24 cellular contexts compared by ENCODE assay signal in the genomic region with DNA sequence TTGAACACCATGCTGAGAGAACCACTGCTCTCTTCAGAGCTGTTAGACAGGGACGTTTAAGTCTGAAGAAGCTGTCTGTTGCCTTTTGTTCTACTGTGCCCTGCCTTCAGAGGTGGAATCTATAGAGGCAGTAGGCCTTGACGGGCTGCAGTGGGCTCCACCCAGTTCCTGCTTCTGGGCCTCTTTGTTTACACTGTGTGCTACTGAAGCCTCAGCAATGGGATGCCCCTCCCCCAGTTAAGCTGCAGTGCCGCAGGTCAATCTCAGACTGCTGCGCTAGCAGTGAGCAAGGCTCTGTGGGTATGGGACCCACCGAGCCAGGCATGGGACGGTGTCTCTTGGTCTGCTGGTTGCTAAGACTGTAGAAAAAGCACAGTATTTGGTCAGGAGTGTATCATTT.
A peak's percentile ranks its signal among the peaks of the same experiment; 100 is the strongest.
DNase-seq lines count a peak whose midpoint lies in the region; FAIRE-seq lines count a peak whose summit lies in the region.
"Had no signal": no experiment of that assay in that cellular context is flagged by ENCODE, and none has a peak within 500 bp of the region (broad histone marks: within the 10 kb centered on the region; RNA-seq: fewer than 3 reads in every experiment).

No MANE protein-coding gene starts in this region.

- H3K4me2 ChIP-seq in mesendoderm (ENCODE audit: low read length): no peak overlapping the region
- H3K4me2 ChIP-seq: BLaER1, SK-N-SH had no signal

- no peak overlapping the region for H4K8ac ChIP-seq in mesendoderm (ENCODE audit: low read depth, low read length)

- H3K4me3 ChIP-seq in mesendoderm (ENCODE audit: low read length): no peak overlapping the region
- H3K4me3 ChIP-seq in small intestine (ENCODE audit: low read depth in 1 of 2, low read length in 2 of 2): no peak overlapping the region
- H3K4me3 ChIP-seq: BLaER1 had no signal

- H3K27ac ChIP-seq in mesendoderm (ENCODE audit: low read depth, low read length): no peak overlapping the region
- H3K27ac ChIP-seq in small intestine (ENCODE audit: low read depth in 1 of 2, low read length in 1 of 2): no peak overlapping the region
- H3K27ac ChIP-seq: BLaER1, HL-60 had no signal

- no peaks in the 10 kb centered on the region for H3K27me3 ChIP-seq in mesendoderm (ENCODE audit: insufficient read depth, low read length, poor library complexity)
- H3K27me3 ChIP-seq in small intestine (ENCODE audit: control insufficient read depth in 2 of 2, insufficient read depth in 2 of 2, low read length in 2 of 2): no peaks in the 10 kb centered on the region
- H3K27me3 ChIP-seq: BLaER1 had no signal

- WGBS in mesendoderm (ENCODE audit: extremely low coverage, insufficient coverage, low lambda C conversion rate): no CpG with 5 or more reads among the region's 6 CpGs
- 45 to 58% (median 57%) methylated on average over 6 of the region's 6 CpGs for WGBS in small intestine, 3 donors

- no peak overlapping the region for H3K4ac ChIP-seq in mesendoderm (ENCODE audit: low read depth, low read length)

- no peak overlapping the region for H3K18ac ChIP-seq in mesendoderm (ENCODE audit: low read length)

- H2BK15ac ChIP-seq in mesendoderm (replicated peaks; ENCODE audit: low read depth): no peak overlapping the region

- H4K5ac ChIP-seq in mesendoderm (ENCODE audit: low read length): no peak overlapping the region

- H3K56ac ChIP-seq in mesendoderm (ENCODE audit: low read length): no peak overlapping the region

- H3K9me3 ChIP-seq in small intestine (ENCODE audit: control insufficient read depth, low read depth): no peaks in the 10 kb centered on the region
- H3K9me3 ChIP-seq: SK-N-SH had no signal

- H3K79me2 ChIP-seq in mesendoderm (ENCODE audit: control insufficient read depth, insufficient read depth, low read length): no peaks in the 10 kb centered on the region

- H2AK5ac ChIP-seq in mesendoderm (ENCODE audit: low read length): no peak overlapping the region

- FAIRE-seq in small intestine (lab: Jason Lieb, UNC): no peak
- FAIRE-seq: D721Med, HTR-8/SVneo, RCC 7860 had no signal

- H2BK120ac ChIP-seq in mesendoderm (ENCODE audit: low read depth, low read length): no peak overlapping the region

- peak; percentile 11 for DNase-seq in COLO668 (lab: John Stamatoyannopoulos, UW; ENCODE audit: unreplicated experiment)
- DNase-seq in HT-29 (ENCODE audit: low spot score): peak; percentile 9
- DNase-seq in RPMI8226: peak; percentile 21
- DNase-seq in mesendoderm: peak; percentile 43
- no peak for DNase-seq in small intestine
- DNase-seq in OCI-M1 (lab: John Stamatoyannopoulos, UW): no peak
- no peak for DNase-seq in NCI-H524 treated with DMSO at 0.1 percent for 48 hours (lab: John Stamatoyannopoulos, UW)
- no peak for DNase-seq in stimulated activated CD4-positive, alpha-beta T cell treated with anti-CD3 and anti-CD28 coated beads, Interleukin-12 subunit alpha, Interleukin-12 subunit beta, amount 100 ng/mL, for 4 hours
- DNase-seq: CD8-positive, alpha-beta T cell; DMS79 treated with DMSO at 0.1 percent for 48 hours; HCEC 1CT; Kasumi-1; MM.1S; NCI-H1105; NCI-H1694; NCI-H2227 treated with DMSO at 0.1 percent for 48 hours; NCI-H510A treated with DMSO at 0.1 percent for 48 hours; SHP77; SK-N-SH had no signal

- no peak overlapping the region for H3K9ac ChIP-seq in mesendoderm (ENCODE audit: low read length)
- H3K9ac ChIP-seq: BLaER1, SK-N-SH had no signal

- H3K4me1 ChIP-seq in mesendoderm (ENCODE audit: control insufficient read depth, low read depth, low read length): no peaks in the 10 kb centered on the region
- H3K4me1 ChIP-seq in small intestine (ENCODE audit: control insufficient read depth in 2 of 2, insufficient read depth in 1 of 2, low read depth in 1 of 2, low read length in 1 of 2): no peaks in the 10 kb centered on the region
- H3K4me1 ChIP-seq: BLaER1 had no signal

- H2BK5ac ChIP-seq in mesendoderm (ENCODE audit: low read length): no peak overlapping the region

- no peak overlapping the region for H3K23ac ChIP-seq in mesendoderm (ENCODE audit: low read length)

- H3K79me1 ChIP-seq in mesendoderm (ENCODE audit: low read length): no peaks in the 10 kb centered on the region

- H3K36me3 ChIP-seq in mesendoderm (ENCODE audit: control insufficient read depth, insufficient read depth, low read length): no peaks in the 10 kb centered on the region
- no peaks in the 10 kb centered on the region for H3K36me3 ChIP-seq in small intestine (ENCODE audit: control insufficient read depth in 2 of 2, insufficient read depth in 2 of 2, low read length in 2 of 2)
- H3K36me3 ChIP-seq: BLaER1 had no signal

Comparison
In these comparisons a context has a peak if more than half of its experiments do, and no peak if none do; other contexts are left out.
1. DNase-seq: peak in COLO668 (single experiment), HT-29 (single experiment), RPMI8226 (single experiment) and mesendoderm (single experiment); none in small intestine (single experiment), OCI-M1 (single experiment), NCI-H524 treated with DMSO at 0.1 percent for 48 hours (single experiment) and stimulated activated CD4-positive, alpha-beta T cell treated with anti-CD3 and anti-CD28 coated beads, Interleukin-12 subunit alpha, Interleukin-12 subunit beta, amount 100 ng/mL, for 4 hours (single experiment).